In the genomic region with DNA sequence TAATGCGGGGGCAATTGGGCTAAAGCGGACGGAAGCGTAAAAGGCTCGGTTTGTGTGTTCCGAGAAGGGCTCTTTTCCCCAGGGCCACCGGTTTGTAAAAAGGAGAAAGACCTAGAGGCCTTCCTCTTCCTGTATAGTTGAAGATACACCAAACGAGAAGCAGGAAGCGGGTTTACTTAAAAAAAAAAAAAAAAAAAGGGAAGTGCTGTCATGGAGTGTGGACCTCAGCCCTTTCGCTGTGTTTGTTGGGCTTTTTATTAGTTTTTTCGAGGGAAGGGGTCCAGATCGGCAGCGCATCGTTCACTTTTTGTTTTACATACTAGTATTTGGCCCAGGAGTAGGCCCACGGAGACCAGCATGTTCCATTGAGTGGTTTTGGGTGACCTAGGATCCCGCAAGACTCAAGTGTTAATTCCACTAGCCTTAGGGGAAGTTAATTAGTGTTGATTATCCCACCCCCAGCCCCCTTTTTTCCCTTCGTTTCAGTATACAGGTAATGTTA, we compare ENCODE assay signal across 8 cellular contexts. TPM values are rescaled to one million over a fixed set of nuclear protein-coding genes. Genes with fewer than 3 reads are reported as not detected.
A peak's percentile ranks its signal among the peaks of the same experiment; 100 is the strongest.
DNase-seq lines count a peak whose midpoint lies in the region; ATAC-seq and TF ChIP-seq lines count a peak whose summit lies in the region.

No MANE protein-coding gene starts in this region.

- ATAC-seq in DND-41 (ENCODE audit: insufficient read depth, low read depth) = peak; percentile 36
- peak; percentile 45 for ATAC-seq in GM19455 (IDR thresholded peaks at IDR 0.05; ENCODE audit: unreplicated experiment)
- ATAC-seq in HG03571 (IDR thresholded peaks at IDR 0.05; ENCODE audit: unreplicated experiment) = peak; percentile 31
- peak; percentile 50 for ATAC-seq in SK-N-SH treated with all-trans-retinoic acid at 6 μM for 48 hours
- no peak for ATAC-seq in thoracic aorta (ENCODE audit: insufficient number of reproducible peaks, low FRiP score, low read depth)

- H3K4me2 ChIP-seq in DND-41 (ENCODE audit: insufficient read depth, low read length) = peak overlapping the region; percentile 60

- H3K27ac ChIP-seq in DND-41 (ENCODE audit: low read length) = peak overlapping the region; percentile 90
- H3K27ac ChIP-seq in colonic mucosa = peak overlapping the region; percentile 95
- H3K27ac ChIP-seq in thoracic aorta = peak overlapping the region; percentile 94 to 100

- peaks cover 38% of the 10 kb centered on the region for H4K20me1 ChIP-seq in DND-41 (ENCODE audit: insufficient read depth, low read length)

- no peak for TF ChIP-seq POLR2A in lower leg skin (IDR thresholded peaks at IDR 0.05)

- H3K36me3 ChIP-seq in DND-41 (ENCODE audit: insufficient read depth, low read length) = peaks cover 20% of the 10 kb centered on the region
- H3K36me3 ChIP-seq in colonic mucosa = no peaks in the 10 kb centered on the region
- H3K36me3 ChIP-seq in thoracic aorta = no peaks in the 10 kb centered on the region

- TF ChIP-seq CTCF in DND-41 (IDR thresholded peaks at IDR 0.05; ENCODE audit: borderline replicate concordance, extremely low read depth, low read length, poor library complexity, severe bottlenecking) (no peak), colonic mucosa (IDR thresholded peaks at IDR 0.05) (no peak), lower leg skin (IDR thresholded peaks at IDR 0.05) (no peak), thoracic aorta (IDR thresholded peaks at IDR 0.05) (no peak)

- H3K4me3 ChIP-seq in DND-41 (ENCODE audit: low read depth in 1 of 2, low read length in 2 of 2) = peak overlapping the region; percentile 70 to 78; a peak in 3 of 4 replicates
- H3K4me3 ChIP-seq in colonic mucosa = peak overlapping the region; percentile 69
- H3K4me3 ChIP-seq in lower leg skin (ENCODE audit: low read depth, poor library complexity, severe bottlenecking) = peak overlapping the region; percentile 80
- H3K4me3 ChIP-seq in thoracic aorta = peak overlapping the region; percentile 100

- H3K9ac ChIP-seq in DND-41 (ENCODE audit: low read depth, low read length) (peak overlapping the region; percentile 94), colonic mucosa (ENCODE audit: low read depth in 2 of 2, low read length in 2 of 2) (peak overlapping the region; percentile 93 to 97)

- peak; percentile 54 for DNase-seq in DND-41
- peak; percentile 34 for DNase-seq in colonic mucosa
- no peak for DNase-seq in lower leg skin (ENCODE audit: low spot score in 2 of 2)
- no peak for DNase-seq in thoracic aorta (ENCODE audit: low spot score)
- no peak for DNase-seq in cerebellar nuclear complex (lab: John Stamatoyannopoulos, UW)

- 0% methylated on average over 17 of the region's 17 CpGs for WGBS in lower leg skin, 2 donors

- no peaks in the 10 kb centered on the region for H3K9me3 ChIP-seq in DND-41 (ENCODE audit: insufficient read depth, low read length, severe bottlenecking)
- no peaks in the 10 kb centered on the region for H3K9me3 ChIP-seq in colonic mucosa
- no peaks in the 10 kb centered on the region for H3K9me3 ChIP-seq in thoracic aorta

- H3K4me1 ChIP-seq in DND-41 (ENCODE audit: insufficient read depth, low read length) (peaks cover 43% of the 10 kb centered on the region), colonic mucosa (no peaks in the 10 kb centered on the region), thoracic aorta (ENCODE audit: control insufficient read depth in 1 of 2, low read depth in 2 of 2) (peaks cover 51 to 54% of the 10 kb centered on the region in 2 donors)

- H2AFZ ChIP-seq in DND-41 (ENCODE audit: low read depth, low read length) = peak overlapping the region; percentile 80

- no peaks in the 10 kb centered on the region for H3K27me3 ChIP-seq in DND-41 (ENCODE audit: insufficient read depth, low read length, poor library complexity)
- no peaks in the 10 kb centered on the region for H3K27me3 ChIP-seq in colonic mucosa
- H3K27me3 ChIP-seq in thoracic aorta (replicated peaks; ENCODE audit: insufficient read depth) = no peaks in the 10 kb centered on the region

- intact Hi-C loops in colonic mucosa (cut with DNase I) (no loop called here), lower leg skin (cut with DNase I; ENCODE audit: low total_unique reads) (no loop called here)

- peaks cover 76% of the 10 kb centered on the region for H3K79me2 ChIP-seq in DND-41 (ENCODE audit: insufficient read depth, low read length)

TF ChIP-seq in SK-N-SH treated with all-trans-retinoic acid at 6 μM for 48 hours, 23 proteins besides CTCF, POLR2A, EP300 and RAD21:
- TF ChIP-seq ESRRG (CRISPR knock-in tag; IDR thresholded peaks at IDR 0.05) (no peak), ZC3H10 (CRISPR knock-in tag; IDR thresholded peaks at IDR 0.05) (no peak), TOX (CRISPR knock-in tag; IDR thresholded peaks at IDR 0.05; ENCODE audit: borderline replicate concordance) (no peak), ZFP3 (CRISPR knock-in tag; IDR thresholded peaks at IDR 0.05) (no peak), ZNF8 (CRISPR knock-in tag; IDR thresholded peaks at IDR 0.05) (no peak), RARB (CRISPR knock-in tag; IDR thresholded peaks at IDR 0.05) (no peak)
- TF ChIP-seq, protein P1, sequence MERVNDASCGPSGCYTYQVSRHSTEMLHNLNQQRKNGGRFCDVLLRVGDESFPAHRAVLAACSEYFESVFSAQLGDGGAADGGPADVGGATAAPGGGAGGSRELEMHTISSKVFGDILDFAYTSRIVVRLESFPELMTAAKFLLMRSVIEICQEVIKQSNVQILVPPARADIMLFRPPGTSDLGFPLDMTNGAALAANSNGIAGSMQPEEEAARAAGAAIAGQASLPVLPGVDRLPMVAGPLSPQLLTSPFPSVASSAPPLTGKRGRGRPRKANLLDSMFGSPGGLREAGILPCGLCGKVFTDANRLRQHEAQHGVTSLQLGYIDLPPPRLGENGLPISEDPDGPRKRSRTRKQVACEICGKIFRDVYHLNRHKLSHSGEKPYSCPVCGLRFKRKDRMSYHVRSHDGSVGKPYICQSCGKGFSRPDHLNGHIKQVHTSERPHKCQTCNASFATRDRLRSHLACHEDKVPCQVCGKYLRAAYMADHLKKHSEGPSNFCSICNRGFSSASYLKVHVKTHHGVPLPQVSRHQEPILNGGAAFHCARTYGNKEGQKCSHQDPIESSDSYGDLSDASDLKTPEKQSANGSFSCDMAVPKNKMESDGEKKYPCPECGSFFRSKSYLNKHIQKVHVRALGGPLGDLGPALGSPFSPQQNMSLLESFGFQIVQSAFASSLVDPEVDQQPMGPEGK (CRISPR knock-in tag; IDR thresholded peaks at IDR 0.05; ENCODE audit: borderline replicate concordance) = no peak
- TF ChIP-seq, protein P2, sequence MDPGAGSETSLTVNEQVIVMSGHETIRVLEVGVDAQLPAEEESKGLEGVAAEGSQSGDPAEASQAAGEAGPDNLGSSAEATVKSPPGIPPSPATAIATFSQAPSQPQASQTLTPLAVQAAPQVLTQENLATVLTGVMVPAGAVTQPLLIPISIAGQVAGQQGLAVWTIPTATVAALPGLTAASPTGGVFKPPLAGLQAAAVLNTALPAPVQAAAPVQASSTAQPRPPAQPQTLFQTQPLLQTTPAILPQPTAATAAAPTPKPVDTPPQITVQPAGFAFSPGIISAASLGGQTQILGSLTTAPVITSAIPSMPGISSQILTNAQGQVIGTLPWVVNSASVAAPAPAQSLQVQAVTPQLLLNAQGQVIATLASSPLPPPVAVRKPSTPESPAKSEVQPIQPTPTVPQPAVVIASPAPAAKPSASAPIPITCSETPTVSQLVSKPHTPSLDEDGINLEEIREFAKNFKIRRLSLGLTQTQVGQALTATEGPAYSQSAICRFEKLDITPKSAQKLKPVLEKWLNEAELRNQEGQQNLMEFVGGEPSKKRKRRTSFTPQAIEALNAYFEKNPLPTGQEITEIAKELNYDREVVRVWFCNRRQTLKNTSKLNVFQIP (CRISPR knock-in tag; IDR thresholded peaks at IDR 0.05; ENCODE audit: borderline replicate concordance, low read depth) = no peak

RNA-seq across cellular contexts. Expression of a gene that starts 0.7 kb away (rescaled TPM):
- 100 to 1,000 TPM; 314 to 406 TPM for total RNA-seq in colonic mucosa
- 10 to 100 TPM; 44.1 to 58.7 (median 50.9) TPM for total RNA-seq in lower leg skin
- 100 to 1,000 TPM in 1 of 2 donors, 10 to 100 TPM in 1; 75.9 to 131 TPM for total RNA-seq in thoracic aorta

Comparison
In these comparisons a context has a peak if more than half of its experiments do, and no peak if none do; other contexts are left out.
1. DNase-seq: peak in DND-41 (single experiment) and colonic mucosa (single experiment); none in lower leg skin (0 of 2), thoracic aorta (single experiment) and cerebellar nuclear complex (0 of 2).
2. Peak in every context shown above with its lines, with median percentiles within 50 percentile points of each other: H3K27ac ChIP-seq and H3K4me3 ChIP-seq.